In genomic region chr11:120079750-120080610, GRCh38 we compare ENCODE assay signal across 9 cellular contexts.
DNase-seq lines count a peak whose midpoint lies in the region; ATAC-seq and TF ChIP-seq lines count a peak whose summit lies in the region.
"Had no signal": no experiment of that assay in that cellular context is flagged by ENCODE, and none has a peak within 500 bp of the region (broad histone marks: within the 10 kb centered on the region; RNA-seq: fewer than 3 reads in every experiment).

No MANE protein-coding gene starts in this region.

- no peaks in the 10 kb centered on the region for H3K9me3 ChIP-seq in OCI-LY3 (ENCODE audit: insufficient read depth, low read length)

- no peaks in the 10 kb centered on the region for H3K4me1 ChIP-seq in OCI-LY3 (ENCODE audit: low read length)

- peaks cover 32% of the 10 kb centered on the region for H3K27me3 ChIP-seq in OCI-LY3 (ENCODE audit: low read depth, low read length)

- H3K4me3 ChIP-seq in GM12864 (ENCODE audit: low read depth, low read length) (no peak overlapping the region), OCI-LY3 (ENCODE audit: low read length) (no peak overlapping the region), fibroblast of mammary gland (ENCODE audit: control insufficient read depth, low read depth, low read length) (no peak overlapping the region)

- DNase-seq in GM12864 (ENCODE audit: low read depth) (no peak), fibroblast of mammary gland (ENCODE audit: low read depth) (no peak), NCI-H1048 (lab: John Stamatoyannopoulos, UW) (no peak), MV-4-11 (lab: John Stamatoyannopoulos, UW) (no peak)
- DNase-seq in stimulated activated CD4-positive, alpha-beta T cell treated with anti-CD3 and anti-CD28 coated beads, Interleukin-1b, Interleukin-23, amount 100 ng/mL, for 24 hours (ENCODE audit: low read depth in 4 of 4, low spot score in 1 of 4) = peak in 3 of 4 experiments; percentile 4 to 14 (median 4)
- DNase-seq: activated T-cell treated with anti-CD3 and anti-CD28 coated beads, Interleukin-2, amount 50 U/mL, for 4 hours had no signal

- H3K27ac ChIP-seq in OCI-LY3 (ENCODE audit: low read length) = no peak overlapping the region

- H3K9ac ChIP-seq in OCI-LY3 (ENCODE audit: low read length) = no peak overlapping the region

- ATAC-seq in GM21526 (IDR thresholded peaks at IDR 0.05; ENCODE audit: low FRiP score, unreplicated experiment) (no peak), HG03432 (IDR thresholded peaks at IDR 0.05; ENCODE audit: unreplicated experiment) (no peak)

- H3K4me2 ChIP-seq in OCI-LY3 (ENCODE audit: low read length) = no peak overlapping the region

- TF ChIP-seq CTCF in GM12864 (IDR thresholded peaks at IDR 0.05; ENCODE audit: low read depth, low read length, missing control alignments) (peak; percentile 44), OCI-LY3 (IDR thresholded peaks at IDR 0.05; ENCODE audit: low read depth, low read length) (peak; percentile 58), fibroblast of mammary gland (conservative IDR thresholded peaks at IDR 0.05; ENCODE audit: control insufficient read depth, insufficient read depth, low read depth, low read length) (peak; percentile 26)

- no peak overlapping the region for H2AFZ ChIP-seq in OCI-LY3 (ENCODE audit: low read depth, low read length)

- no peaks in the 10 kb centered on the region for H3K36me3 ChIP-seq in OCI-LY3 (replicated peaks; ENCODE audit: low read depth, low read length)

- H4K20me1 ChIP-seq in OCI-LY3 (ENCODE audit: insufficient read depth, low read length) = no peaks in the 10 kb centered on the region

- H3K79me2 ChIP-seq in OCI-LY3 (ENCODE audit: low read length) = no peaks in the 10 kb centered on the region

Comparison
In these comparisons a context has a peak if more than half of its experiments do, and no peak if none do; other contexts are left out.
1. DNase-seq: peak in stimulated activated CD4-positive, alpha-beta T cell treated with anti-CD3 and anti-CD28 coated beads, Interleukin-1b, Interleukin-23, amount 100 ng/mL, for 24 hours (3 of 4); none in GM12864 (single experiment), fibroblast of mammary gland (single experiment), NCI-H1048 (single experiment) and MV-4-11 (single experiment).
2. Peak in every context shown above with its lines, with median percentiles within 50 percentile points of each other: CTCF ChIP-seq.